Comparison of ENCODE assay signal across 2 cellular contexts in the genomic region with DNA sequence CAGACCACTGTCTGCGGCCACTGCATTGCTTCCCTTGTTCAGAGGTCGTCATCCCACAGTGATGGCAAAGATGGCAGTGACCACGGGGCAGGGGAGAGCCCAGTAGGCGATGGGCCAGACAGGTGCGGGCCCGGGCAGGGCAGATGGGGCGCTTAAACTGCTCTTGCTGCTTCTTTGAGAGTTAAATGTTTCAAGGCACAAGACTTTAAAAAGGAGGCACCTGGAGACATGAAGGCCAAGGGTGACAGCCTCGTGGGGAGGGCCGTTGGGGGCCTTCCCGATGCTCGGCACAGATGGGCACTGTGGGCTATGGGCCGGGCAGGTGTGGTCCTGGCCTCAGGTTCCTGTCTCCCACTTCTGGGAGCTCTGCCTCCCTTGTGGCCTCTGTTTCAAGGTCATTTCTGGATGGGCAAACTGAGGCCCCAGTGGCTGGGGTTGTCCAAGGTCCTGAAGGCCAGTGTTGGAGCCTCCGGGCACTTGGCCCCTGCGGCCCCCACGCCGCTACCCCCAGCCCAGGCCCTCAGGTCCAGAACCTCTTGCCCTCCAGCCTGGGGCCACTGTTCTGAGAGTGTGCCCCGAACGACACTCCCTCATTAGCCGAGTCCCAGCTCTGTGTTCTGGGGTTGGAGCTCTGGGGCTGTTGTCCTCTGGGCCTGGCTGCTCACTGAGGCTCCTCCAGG.
TF ChIP-seq lines count a peak whose summit lies in the region.

No MANE protein-coding gene starts in this region.

TF ChIP-seq in A549, 52 proteins besides CTCF, POLR2A, EP300 and RAD21:
- TF ChIP-seq, protein P1, sequence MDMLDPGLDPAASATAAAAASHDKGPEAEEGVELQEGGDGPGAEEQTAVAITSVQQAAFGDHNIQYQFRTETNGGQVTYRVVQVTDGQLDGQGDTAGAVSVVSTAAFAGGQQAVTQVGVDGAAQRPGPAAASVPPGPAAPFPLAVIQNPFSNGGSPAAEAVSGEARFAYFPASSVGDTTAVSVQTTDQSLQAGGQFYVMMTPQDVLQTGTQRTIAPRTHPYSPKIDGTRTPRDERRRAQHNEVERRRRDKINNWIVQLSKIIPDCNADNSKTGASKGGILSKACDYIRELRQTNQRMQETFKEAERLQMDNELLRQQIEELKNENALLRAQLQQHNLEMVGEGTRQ (IDR thresholded peaks at IDR 0.05), result no peak
- TF ChIP-seq SMC3 (IDR thresholded peaks at IDR 0.05), result no peak
- TF ChIP-seq FOSB (CRISPR knock-in tag; IDR thresholded peaks at IDR 0.05), result no peak
- TF ChIP-seq, protein P2, sequence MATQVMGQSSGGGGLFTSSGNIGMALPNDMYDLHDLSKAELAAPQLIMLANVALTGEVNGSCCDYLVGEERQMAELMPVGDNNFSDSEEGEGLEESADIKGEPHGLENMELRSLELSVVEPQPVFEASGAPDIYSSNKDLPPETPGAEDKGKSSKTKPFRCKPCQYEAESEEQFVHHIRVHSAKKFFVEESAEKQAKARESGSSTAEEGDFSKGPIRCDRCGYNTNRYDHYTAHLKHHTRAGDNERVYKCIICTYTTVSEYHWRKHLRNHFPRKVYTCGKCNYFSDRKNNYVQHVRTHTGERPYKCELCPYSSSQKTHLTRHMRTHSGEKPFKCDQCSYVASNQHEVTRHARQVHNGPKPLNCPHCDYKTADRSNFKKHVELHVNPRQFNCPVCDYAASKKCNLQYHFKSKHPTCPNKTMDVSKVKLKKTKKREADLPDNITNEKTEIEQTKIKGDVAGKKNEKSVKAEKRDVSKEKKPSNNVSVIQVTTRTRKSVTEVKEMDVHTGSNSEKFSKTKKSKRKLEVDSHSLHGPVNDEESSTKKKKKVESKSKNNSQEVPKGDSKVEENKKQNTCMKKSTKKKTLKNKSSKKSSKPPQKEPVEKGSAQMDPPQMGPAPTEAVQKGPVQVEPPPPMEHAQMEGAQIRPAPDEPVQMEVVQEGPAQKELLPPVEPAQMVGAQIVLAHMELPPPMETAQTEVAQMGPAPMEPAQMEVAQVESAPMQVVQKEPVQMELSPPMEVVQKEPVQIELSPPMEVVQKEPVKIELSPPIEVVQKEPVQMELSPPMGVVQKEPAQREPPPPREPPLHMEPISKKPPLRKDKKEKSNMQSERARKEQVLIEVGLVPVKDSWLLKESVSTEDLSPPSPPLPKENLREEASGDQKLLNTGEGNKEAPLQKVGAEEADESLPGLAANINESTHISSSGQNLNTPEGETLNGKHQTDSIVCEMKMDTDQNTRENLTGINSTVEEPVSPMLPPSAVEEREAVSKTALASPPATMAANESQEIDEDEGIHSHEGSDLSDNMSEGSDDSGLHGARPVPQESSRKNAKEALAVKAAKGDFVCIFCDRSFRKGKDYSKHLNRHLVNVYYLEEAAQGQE (IDR thresholded peaks at IDR 0.05), result peak; percentile 35; the same call in 1 of the 2 replicates
- no peak for TF ChIP-seq MAX (IDR thresholded peaks at IDR 0.05)
- no peak for TF ChIP-seq CEBPB (IDR thresholded peaks at IDR 0.05)
- TF ChIP-seq NFE2L2 (conservative IDR thresholded peaks at IDR 0.05; ENCODE audit: low read length), result no peak
- no peak for TF ChIP-seq KDM5A (IDR thresholded peaks at IDR 0.05)

TF ChIP-seq in IMR-90, 13 proteins besides CTCF, POLR2A, EP300 and RAD21:
- TF ChIP-seq BHLHE40 (IDR thresholded peaks at IDR 0.05; ENCODE audit: low read depth, low read length) (no peak), SMC3 (IDR thresholded peaks at IDR 0.05; ENCODE audit: low read depth, low read length) (no peak), RFX5 (IDR thresholded peaks at IDR 0.05; ENCODE audit: low read depth, low read length) (no peak), CHD1 (IDR thresholded peaks at IDR 0.05; ENCODE audit: low read depth, low read length) (no peak), MXI1 (IDR thresholded peaks at IDR 0.05; ENCODE audit: borderline replicate concordance, low read depth, low read length) (no peak), MAFK (IDR thresholded peaks at IDR 0.05; ENCODE audit: low read depth, low read length) (no peak), RCOR1 (IDR thresholded peaks at IDR 0.05; ENCODE audit: insufficient replicate concordance, low read length) (no peak), ELK1 (IDR thresholded peaks at IDR 0.05; ENCODE audit: borderline replicate concordance, low read depth, low read length) (no peak), CEBPB (IDR thresholded peaks at IDR 0.05; ENCODE audit: low read depth, low read length) (no peak), MAZ (IDR thresholded peaks at IDR 0.05; ENCODE audit: borderline replicate concordance, low read depth, low read length) (no peak), NFE2L2 (IDR thresholded peaks at IDR 0.05; ENCODE audit: low read depth, low read length) (no peak), FOS (IDR thresholded peaks at IDR 0.05; ENCODE audit: low read depth, low read length) (no peak)
- TF ChIP-seq, protein P1 (IDR thresholded peaks at IDR 0.05; ENCODE audit: low read depth, low read length), result no peak
